31 cellular contexts compared by ENCODE assay signal in the genomic region with DNA sequence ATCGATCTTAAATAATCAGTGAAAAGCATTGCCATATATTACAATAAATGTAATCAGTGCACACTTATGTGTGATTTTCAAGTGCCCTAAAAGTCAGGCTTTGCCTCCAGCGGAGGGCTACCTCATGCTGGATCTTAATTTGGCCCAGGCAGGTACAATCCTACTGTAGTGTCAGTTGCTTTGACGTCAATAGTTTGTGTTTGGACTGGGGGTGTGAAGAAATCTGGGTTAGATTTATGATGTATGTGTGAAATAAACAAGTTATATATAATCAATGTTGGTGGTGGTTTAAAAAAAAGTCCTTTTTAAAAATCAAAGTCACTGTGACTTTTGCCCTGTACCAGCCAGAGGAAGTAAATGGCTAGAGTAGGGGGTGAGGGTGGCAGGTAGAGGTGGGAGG.
"Had no signal": no experiment of that assay in that cellular context is flagged by ENCODE, and none has a peak within 500 bp of the region (broad histone marks: within the 10 kb centered on the region; RNA-seq: fewer than 3 reads in every experiment).

No MANE protein-coding gene starts in this region.

- H3K4me1 ChIP-seq: adrenal gland, body of pancreas, colonic mucosa had no signal

- H3K27ac Mint-ChIP-seq: activated B cell treated with CpG ODN at 0.5 μM for 24 hours; activated naive CD4-positive, alpha-beta T cell treated with anti-CD3 and anti-CD28 coated beads for 36 hours; activated naive CD4-positive, alpha-beta T cell treated with anti-CD3 and anti-CD28 coated beads, Interleukin-2, amount 50 U/mL, for 24 hours; activated naive CD8-positive, alpha-beta T cell treated with anti-CD3 and anti-CD28 coated beads for 36 hours; activated naive CD8-positive, alpha-beta T cell treated with anti-CD3 and anti-CD28 coated beads, Interleukin-2, amount 50 U/mL, for 24 hours; activated T-helper 1 cell treated with anti-CD3 and anti-CD28 coated beads, Interleukin-12 subunit alpha, Interleukin-12 subunit beta, Interleukin-2, Interleukin-4 antibody, amounts not matched to agents 30 ng/mL and 10 ng/mL and 1 ng/mL, durations not matched to agents 14 hours and 24 hours and 36 hours; activated T-helper 2 cell treated with anti-CD3 and anti-CD28 coated beads, Interferon-gamma antibody, Interleukin-2, Interleukin-4, amounts not matched to agents 10 μg/mL and 5 μg/mL and 100 μg/mL, durations not matched to agents 14 hours and 24 hours and 36 hours; endodermal cell; T-helper 17 cell; T-helper 2 cell treated with Interferon-gamma antibody and Interleukin-4, amounts not matched to agents 5 μg/mL and 100 μg/mL, for 36 hours had no signal

- H3K4me3 Mint-ChIP-seq: activated B cell treated with CpG ODN at 0.5 μM for 24 hours; activated naive CD4-positive, alpha-beta T cell treated with anti-CD3 and anti-CD28 coated beads for 36 hours; activated naive CD4-positive, alpha-beta T cell treated with anti-CD3 and anti-CD28 coated beads, Interleukin-2, amount 50 U/mL, for 24 hours; activated naive CD8-positive, alpha-beta T cell treated with anti-CD3 and anti-CD28 coated beads for 36 hours; activated naive CD8-positive, alpha-beta T cell treated with anti-CD3 and anti-CD28 coated beads, Interleukin-2, amount 50 U/mL, for 24 hours; activated T-helper 1 cell treated with anti-CD3 and anti-CD28 coated beads, Interleukin-12 subunit alpha, Interleukin-12 subunit beta, Interleukin-2, Interleukin-4 antibody, amounts not matched to agents 30 ng/mL and 10 ng/mL and 1 ng/mL, durations not matched to agents 14 hours and 24 hours and 36 hours; endodermal cell; T-helper 17 cell; T-helper 2 cell treated with Interferon-gamma antibody and Interleukin-4, amounts not matched to agents 5 μg/mL and 100 μg/mL, for 36 hours had no signal

- H3K9me3 Mint-ChIP-seq: activated B cell treated with CpG ODN at 0.5 μM for 24 hours; activated naive CD4-positive, alpha-beta T cell treated with anti-CD3 and anti-CD28 coated beads, Interleukin-2, amount 50 U/mL, for 24 hours had no signal

- DNase-seq: activated B cell treated with CpG ODN at 0.5 μM for 24 hours; activated CD4-positive, alpha-beta T cell treated with anti-CD3 and anti-CD28 coated beads for 48 hours; activated CD4-positive, alpha-beta T cell treated with anti-CD3 and anti-CD28 coated beads, Interleukin-2, amount 50 U/mL, for 1 hour; activated CD4-positive, alpha-beta T cell treated with anti-CD3 and anti-CD28 coated beads, Interleukin-2, amount 50 U/mL, for 48 hours; activated effector memory CD4-positive, alpha-beta T cell treated with anti-CD3 and anti-CD28 coated beads, Interleukin-2, amount 50 U/mL, for 16 hours; activated naive CD4-positive, alpha-beta T cell treated with anti-CD3 and anti-CD28 coated beads for 36 hours; activated naive CD8-positive, alpha-beta T cell treated with anti-CD3 and anti-CD28 coated beads for 36 hours; activated naive CD8-positive, alpha-beta T cell treated with anti-CD3 and anti-CD28 coated beads, Interleukin-2, amount 50 U/mL, for 24 hours; activated T-cell treated with anti-CD3 and anti-CD28 coated beads, Interleukin-2, amount 50 U/mL, for 1 hour; activated T-cell treated with anti-CD3 and anti-CD28 coated beads, Interleukin-2, amount 50 U/mL, for 48 hours; adrenal gland; amygdala; aorta; body of pancreas; caudate nucleus; cerebellar nuclear complex; colonic mucosa; effector CD8-positive, alpha-beta T cell; endodermal cell; foreskin fibroblast; head of caudate nucleus; T-helper 1 cell; T-helper 17 cell; T1000; WERI-Rb-1 had no signal

- H3K27ac ChIP-seq: adrenal gland, body of pancreas, colonic mucosa, WERI-Rb-1 had no signal

- ATAC-seq: activated CD4-positive, CD25-positive, alpha-beta regulatory T cell treated with anti-CD3 and anti-CD28 coated beads, Interleukin-2, amount 50 U/mL, for 24 hours; activated naive CD8-positive, alpha-beta T cell treated with anti-CD3 and anti-CD28 coated beads, Interleukin-2, amount 50 U/mL, for 24 hours; body of pancreas; esophagus mucosa; T-helper 17 cell had no signal

- H3K4me3 ChIP-seq: adrenal gland, body of pancreas, colonic mucosa had no signal

- H3K27me3 ChIP-seq: body of pancreas, colonic mucosa had no signal

- H3K4me1 Mint-ChIP-seq: activated B cell treated with CpG ODN at 0.5 μM for 24 hours had no signal

- H3K36me3 ChIP-seq: adrenal gland, colonic mucosa, WERI-Rb-1 had no signal

- H3K9me3 ChIP-seq: adrenal gland, body of pancreas, colonic mucosa had no signal

- H3K27me3 Mint-ChIP-seq: activated B cell treated with CpG ODN at 0.5 μM for 24 hours; activated naive CD4-positive, alpha-beta T cell treated with anti-CD3 and anti-CD28 coated beads, Interleukin-2, amount 50 U/mL, for 24 hours; activated naive CD8-positive, alpha-beta T cell treated with anti-CD3 and anti-CD28 coated beads for 36 hours; activated naive CD8-positive, alpha-beta T cell treated with anti-CD3 and anti-CD28 coated beads, Interleukin-2, amount 50 U/mL, for 24 hours; T-helper 17 cell had no signal
